In genomic region chr5:122871669-122872068, GRCh38 we compare ENCODE assay signal across 21 cellular contexts.
"Had no signal": no experiment of that assay in that cellular context is flagged by ENCODE, and none has a peak within 500 bp of the region (broad histone marks: within the 10 kb centered on the region; RNA-seq: fewer than 3 reads in every experiment).

No MANE protein-coding gene starts in this region.

- H3K36me3 ChIP-seq: right atrium auricular region, transverse colon had no signal

- H3K27me3 ChIP-seq: body of pancreas, esophagus squamous epithelium, right atrium auricular region, transverse colon had no signal

- H3K4me1 ChIP-seq: body of pancreas, transverse colon had no signal

- DNase-seq: activated B cell treated with CpG ODN at 0.5 μM for 24 hours; activated CD4-positive, alpha-beta T cell treated with anti-CD3 and anti-CD28 coated beads for 48 hours; activated CD8-positive, alpha-beta memory T cell treated with anti-CD3 and anti-CD28 coated beads, Interleukin-2, amount 50 U/mL, for 4 hours; activated CD8-positive, alpha-beta T cell treated with anti-CD3 and anti-CD28 coated beads for 36 hours; activated effector memory CD4-positive, alpha-beta T cell treated with anti-CD3 and anti-CD28 coated beads, Interleukin-2, amount 50 U/mL, for 16 hours; activated T-cell treated with anti-CD3 and anti-CD28 coated beads, Interleukin-2, amount 50 U/mL, for 48 hours; amniotic stem cell; body of pancreas; caudate nucleus; esophagus squamous epithelium; hippocampal formation; mesendoderm; nucleus accumbens; stimulated activated CD4-positive, alpha-beta T cell treated with anti-CD3 and anti-CD28 coated beads, Interleukin-15, amount 100 ng/mL, for 24 hours; stimulated activated CD4-positive, alpha-beta T cell treated with anti-CD3 and anti-CD28 coated beads, Interleukin-4, amount 100 ng/mL, for 1 hour; stimulated activated naive CD4-positive, alpha-beta T cell; substantia nigra; transverse colon had no signal

- H3K4me3 ChIP-seq: body of pancreas, esophagus squamous epithelium, right atrium auricular region, transverse colon had no signal

- H3K27ac ChIP-seq: body of pancreas, right atrium auricular region, transverse colon had no signal

- H3K9me3 ChIP-seq: body of pancreas, esophagus squamous epithelium, right atrium auricular region, transverse colon had no signal

- ATAC-seq: activated CD8-positive, alpha-beta T cell treated with anti-CD3 and anti-CD28 coated beads for 36 hours; activated naive CD4-positive, alpha-beta T cell treated with anti-CD3 and anti-CD28 coated beads, Interleukin-2, amount 50 U/mL, for 72 hours; body of pancreas; natural killer cell treated with Interleukin-12 subunit alpha and Interleukin-12 subunit beta and Interleukin-15 and Interleukin-18, amount 100 ng/mL, for 72 hours had no signal
